ENCODE assay signal across 9 cellular contexts in genomic region chr2:130248355-130248754, GRCh38. TPM values are rescaled to one million over a fixed set of nuclear protein-coding genes. Genes with fewer than 3 reads are reported as not detected.
"Had no signal": no experiment of that assay in that cellular context is flagged by ENCODE, and none has a peak within 500 bp of the region (broad histone marks: within the 10 kb centered on the region; RNA-seq: fewer than 3 reads in every experiment).

No MANE protein-coding gene starts in this region.

RNA-seq across cellular contexts. Expression of gene TUBA3E, which starts 50.1 kb away (rescaled TPM):
- total RNA-seq: OCI-LY7, PC-3, PC-9, Peyer's patch, RPMI7951, SJCRH30, SJSA1, SK-MEL-5 had no signal
- polyA plus RNA-seq: SK-N-SH had no signal
